In genomic region chr11:18775492-18776292, GRCh38 we compare ENCODE assay signal across 1 cellular context.
TF ChIP-seq lines count a peak whose summit lies in the region.

No MANE protein-coding gene starts in this region.

TF ChIP-seq in liver, 16 proteins besides CTCF, POLR2A, EP300 and RAD21 (continued from another document):
- TF ChIP-seq MAX (IDR thresholded peaks at IDR 0.05) (no peak), NR2F2 (IDR thresholded peaks at IDR 0.05) (no peak), YY1 (IDR thresholded peaks at IDR 0.05) (no peak)
